10 cellular contexts compared by ENCODE assay signal in the genomic region with DNA sequence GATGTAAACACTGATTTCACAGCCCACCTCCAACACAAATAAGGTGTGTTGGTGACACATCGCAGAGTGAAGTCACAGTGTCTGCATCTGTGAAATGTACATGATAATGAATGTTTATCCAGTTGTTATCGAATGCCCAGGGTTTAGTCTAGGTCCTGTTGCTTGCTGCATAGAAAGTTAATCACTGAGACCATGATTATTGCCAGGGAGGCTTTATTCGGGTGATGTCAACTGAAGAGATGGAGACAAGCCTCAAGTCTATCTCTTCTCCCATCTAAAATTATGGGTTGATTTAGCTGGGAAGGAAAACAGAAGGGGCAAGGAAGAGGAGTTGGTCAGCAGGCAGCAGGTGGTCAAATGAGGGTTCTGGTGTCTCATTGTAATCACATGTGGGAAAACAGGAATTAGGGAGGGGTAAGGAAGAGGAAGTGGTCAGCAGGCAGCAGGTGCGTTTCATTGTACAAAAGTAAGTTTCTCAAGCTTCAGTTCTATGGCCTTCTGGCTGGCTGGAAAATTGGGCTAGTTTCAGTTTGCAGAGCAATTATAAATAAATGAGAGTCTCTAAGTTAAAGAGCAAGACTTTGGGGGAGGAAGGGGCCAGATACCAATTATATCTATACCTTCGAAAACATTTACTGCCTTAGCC.
DNase-seq lines count a peak whose midpoint lies in the region; ATAC-seq, FAIRE-seq and TF ChIP-seq lines count a peak whose summit lies in the region.
"Had no signal": no experiment of that assay in that cellular context is flagged by ENCODE, and none has a peak within 500 bp of the region (broad histone marks: within the 10 kb centered on the region; RNA-seq: fewer than 3 reads in every experiment).

No MANE protein-coding gene starts in this region.

- H4K20me1 ChIP-seq in PC-3 (ENCODE audit: low read length) = no peaks in the 10 kb centered on the region

- no peaks in the 10 kb centered on the region for H3K9me3 ChIP-seq in PC-3 (ENCODE audit: low read length)

- H3K27ac ChIP-seq in PC-3 (ENCODE audit: low read length) = no peak overlapping the region
- H3K27ac ChIP-seq: neural progenitor cell had no signal

- no peaks in the 10 kb centered on the region for H3K27me3 ChIP-seq in PC-3 (ENCODE audit: low read length)
- H3K27me3 ChIP-seq: neural progenitor cell had no signal

- peak overlapping the region; percentile 15 for H3K4me2 ChIP-seq in PC-3 (ENCODE audit: low read length)
- H3K4me2 ChIP-seq: neural progenitor cell had no signal

- H3F3A ChIP-seq in PC-3 (ENCODE audit: low read length, unreplicated experiment) = no peaks in the 10 kb centered on the region

- BruUV-seq in PC-3 (replicated peaks; lab: Mats Ljungman, UMichigan) = no TSS peak

- H3K9ac ChIP-seq in PC-3 (ENCODE audit: low read length) = no peak overlapping the region
- H3K9ac ChIP-seq: neural progenitor cell had no signal

- H2AFZ ChIP-seq in PC-3 (ENCODE audit: low read length) = no peak overlapping the region
- H2AFZ ChIP-seq: neural progenitor cell had no signal

- intact Hi-C loops in PC-3 (cut with micrococcal nuclease) = no loop called here

- peaks cover 13% of the 10 kb centered on the region for H3K4me1 ChIP-seq in PC-3 (ENCODE audit: insufficient read depth, low read length)

- H3K4me3 ChIP-seq in GM12865 (ENCODE audit: low read depth, low read length) = no peak overlapping the region
- no peak overlapping the region for H3K4me3 ChIP-seq in PC-3 (ENCODE audit: low read length)
- H3K4me3 ChIP-seq: neural progenitor cell had no signal

- H3K79me2 ChIP-seq in PC-3 (ENCODE audit: low read length) = no peaks in the 10 kb centered on the region

- peak; percentile 66 for DNase-seq in GM12865 (ENCODE audit: low read depth)
- DNase-seq in PC-3 = peak; percentile 50
- no peak for DNase-seq in NAMALWA (ENCODE audit: low spot score)
- DNase-seq in medulla oblongata (ENCODE audit: extremely low spot score) = no peak
- DNase-seq in middle frontal gyrus (ENCODE audit: extremely low spot score, low spot score) = no peak
- no peak for DNase-seq in urothelium cell line (ENCODE audit: low spot score)
- DNase-seq: T-helper 17 cell had no signal

- FAIRE-seq in urothelium cell line (lab: Jason Lieb, UNC) = no peak

- POLR2A ChIA-PET in PC-3 (lab: Charles Lee; ENCODE audit: unreplicated experiment) = no interaction called here

- H3K9me2 ChIP-seq in PC-3 (replicated peaks; ENCODE audit: low read length) = no peaks in the 10 kb centered on the region

- TF ChIP-seq CTCF in GM12865 (IDR thresholded peaks at IDR 0.05; ENCODE audit: insufficient read depth, low read depth, low read length, missing control alignments) (no peak), PC-3 (conservative IDR thresholded peaks at IDR 0.05; ENCODE audit: low read depth, low read length) (no peak)

- CTCF ChIA-PET in PC-3 (lab: Charles Lee) = no interaction called here

- ATAC-seq in GM21360 (IDR thresholded peaks at IDR 0.05; ENCODE audit: unreplicated experiment) (peak; percentile 54), HG03354 (IDR thresholded peaks at IDR 0.05; ENCODE audit: poor library complexity, severe bottlenecking, unreplicated experiment) (peak; percentile 64), PC-3 (peak; percentile 43)
- ATAC-seq: T-helper 17 cell had no signal

- H3K36me3 ChIP-seq in PC-3 (ENCODE audit: low read depth, low read length) = no peaks in the 10 kb centered on the region
- H3K36me3 ChIP-seq: neural progenitor cell had no signal

Comparison
In these comparisons a context has a peak if more than half of its experiments do, and no peak if none do; other contexts are left out.
1. DNase-seq: peak in GM12865 (single experiment) and PC-3 (single experiment); none in NAMALWA (single experiment), medulla oblongata (single experiment), middle frontal gyrus (single experiment) and urothelium cell line (single experiment).
2. Peak in every context shown above with its lines, with median percentiles within 50 percentile points of each other: ATAC-seq.